In genomic region chr7:55409474-55410225, GRCh38 we compare ENCODE assay signal across 10 cellular contexts. TPM values are rescaled to one million over a fixed set of nuclear protein-coding genes. Genes with fewer than 3 reads are reported as not detected.
DNase-seq lines count a peak whose midpoint lies in the region; ATAC-seq, FAIRE-seq and TF ChIP-seq lines count a peak whose summit lies in the region.
"Had no signal": no experiment of that assay in that cellular context is flagged by ENCODE, and none has a peak within 500 bp of the region (broad histone marks: within the 10 kb centered on the region; RNA-seq: fewer than 3 reads in every experiment).

No MANE protein-coding gene starts in this region.

- peak overlapping the region; percentile 32 for H3K27ac ChIP-seq in duodenal mucosa (ENCODE audit: low read depth, low read length)
- H3K27ac ChIP-seq: left lung had no signal

- TF ChIP-seq CTCF in AG10803 (conservative IDR thresholded peaks at IDR 0.05; ENCODE audit: low read length), result peak; percentile 17; the same call in 1 of the 2 replicates

- H3K4me1 ChIP-seq in duodenal mucosa (ENCODE audit: control insufficient read depth in 1 of 2, insufficient read depth in 2 of 2, low read length in 2 of 2), result peaks cover 26 to 31% of the 10 kb centered on the region in 2 donors
- H3K4me1 ChIP-seq: left lung had no signal

- no peak for FAIRE-seq in frontal cortex (lab: Jason Lieb, UNC)

- no peaks in the 10 kb centered on the region for H3K27me3 ChIP-seq in duodenal mucosa (ENCODE audit: control insufficient read depth in 1 of 2, insufficient read depth in 2 of 2, low read length in 2 of 2)
- H3K27me3 ChIP-seq: left lung had no signal

- H3K9me3 ChIP-seq in duodenal mucosa (ENCODE audit: control insufficient read depth in 1 of 2, low read length in 2 of 2), result no peaks in the 10 kb centered on the region
- H3K9me3 ChIP-seq: left lung had no signal

- H3K9ac ChIP-seq in duodenal mucosa (ENCODE audit: low read depth in 1 of 2, low read length in 2 of 2), result peak overlapping the region in 1 of 2 donors; percentile 35

- DNase-seq in AG10803 (ENCODE audit: low read depth), result peak; percentile 39
- DNase-seq in M059J (ENCODE audit: low read depth), result peak; percentile 48
- no peak for DNase-seq in putamen (ENCODE audit: low spot score)
- DNase-seq in frontal cortex (ENCODE audit: low spot score in 2 of 2), result no peak
- DNase-seq: left lung, T-helper 2 cell had no signal

- peaks cover 3 to 10% of the 10 kb centered on the region in 2 donors for H3K36me3 ChIP-seq in duodenal mucosa (ENCODE audit: control insufficient read depth in 1 of 2, insufficient read depth in 2 of 2, low read length in 2 of 2)

- ATAC-seq in GM19395 (IDR thresholded peaks at IDR 0.05; ENCODE audit: unreplicated experiment), result peak; percentile 56
- no peak for ATAC-seq in HG02884 (IDR thresholded peaks at IDR 0.05; ENCODE audit: unreplicated experiment)
- ATAC-seq in HG03139 (IDR thresholded peaks at IDR 0.05; ENCODE audit: unreplicated experiment), result no peak
- ATAC-seq: left lung had no signal

- H3K4me3 ChIP-seq in AG10803 (ENCODE audit: low read length), result no peak overlapping the region
- peak overlapping the region in 1 of 2 donors; percentile 19 for H3K4me3 ChIP-seq in duodenal mucosa (ENCODE audit: low read depth in 1 of 2, low read length in 2 of 2)
- H3K4me3 ChIP-seq: left lung had no signal

RNA-seq across cellular contexts. Expression of gene LANCL2, which starts 44.5 kb away (rescaled TPM):
- total RNA-seq in M059J (2014; rRNA removed; shearing (Covaris generic)), result 12.7 and 32.8 TPM in 2 replicates
- total RNA-seq in frontal cortex, result 35.1 TPM

Comparison
In these comparisons a context has a peak if more than half of its experiments do, and no peak if none do; other contexts are left out.
1. DNase-seq: peak in AG10803 (single experiment) and M059J (single experiment); none in putamen (single experiment) and frontal cortex (0 of 2).